Comparison of ENCODE assay signal across 8 cellular contexts in the genomic region with DNA sequence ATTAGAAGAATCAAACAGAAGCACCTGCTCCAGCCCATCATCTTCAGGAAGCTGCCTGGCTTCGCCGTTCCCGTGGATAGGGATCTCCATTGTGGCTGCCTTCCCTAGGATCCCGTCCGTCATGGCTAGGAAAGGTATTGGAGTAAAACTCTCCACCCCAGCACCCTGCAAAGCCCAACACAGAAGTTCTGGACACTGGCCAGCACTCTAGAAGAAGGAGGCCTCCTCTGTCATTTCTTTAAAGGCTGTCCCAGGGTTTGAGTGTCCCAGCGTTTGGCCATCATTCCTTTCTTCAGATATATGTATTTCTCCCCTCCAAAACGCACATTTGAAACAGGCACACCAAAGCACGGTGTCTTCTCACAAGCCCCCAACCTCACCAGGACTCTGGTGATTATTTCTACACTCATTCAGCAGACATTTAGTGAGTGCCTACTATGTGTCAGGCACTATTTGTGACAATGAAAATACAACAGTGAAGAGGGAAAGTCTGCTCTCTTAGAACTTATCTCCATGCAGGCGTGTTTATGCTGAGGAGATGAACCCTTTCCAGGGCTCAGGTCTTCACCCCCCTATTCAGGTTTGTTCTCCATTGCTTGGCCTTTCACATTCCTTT. TPM values are rescaled to one million over a fixed set of nuclear protein-coding genes. Genes with fewer than 3 reads are reported as not detected.
A peak's percentile ranks its signal among the peaks of the same experiment; 100 is the strongest.
DNase-seq lines count a peak whose midpoint lies in the region; ATAC-seq and TF ChIP-seq lines count a peak whose summit lies in the region.

No MANE protein-coding gene starts in this region.

- peak overlapping the region; percentile 99 for H3K4me3 Mint-ChIP-seq in neural crest cell

- no peak for TF ChIP-seq CTCF in C4-2B (conservative IDR thresholded peaks at IDR 0.05)
- TF ChIP-seq CTCF in neural crest cell (conservative IDR thresholded peaks at IDR 0.05): no peak

- H3K27me3 Mint-ChIP-seq in neural crest cell (ENCODE audit: low read depth): no peaks in the 10 kb centered on the region

- H3K9ac ChIP-seq in NT2/D1 (ENCODE audit: insufficient read length, low read depth) (peak overlapping the region; percentile 97), endocrine pancreas (ENCODE audit: control insufficient read depth, insufficient read depth, low read length) (peak overlapping the region; percentile 82)

- H3K4me1 ChIP-seq in NT2/D1 (ENCODE audit: insufficient read depth, insufficient read length): no peaks in the 10 kb centered on the region
- peaks cover 17% of the 10 kb centered on the region for H3K4me1 ChIP-seq in endocrine pancreas (ENCODE audit: control insufficient read depth, insufficient read depth, low read length)

- peaks cover 38% of the 10 kb centered on the region for H3K4me1 Mint-ChIP-seq in neural crest cell

- H3K27me3 ChIP-seq in NT2/D1 (ENCODE audit: insufficient read depth, insufficient read length): no peaks in the 10 kb centered on the region
- H3K27me3 ChIP-seq in endocrine pancreas (ENCODE audit: control insufficient read depth, insufficient read depth, low read length): no peaks in the 10 kb centered on the region

- no peaks in the 10 kb centered on the region for H3K9me3 ChIP-seq in NT2/D1 (ENCODE audit: insufficient read depth, low read length)
- no peaks in the 10 kb centered on the region for H3K9me3 ChIP-seq in endocrine pancreas (ENCODE audit: control insufficient read depth, low read length)

- DNase-seq in NT2/D1 (ENCODE audit: low read depth, low spot score) (no peak), neural crest cell (ENCODE audit: low read depth, low spot score) (no peak), NCI-H1930 (lab: John Stamatoyannopoulos, UW) (no peak), NCI-H2029 (lab: John Stamatoyannopoulos, UW) (no peak)
- DNase-seq in central memory CD4-positive, alpha-beta T cell: no peak

- peaks cover 15% of the 10 kb centered on the region for H3K36me3 Mint-ChIP-seq in neural crest cell (ENCODE audit: low read depth)

- no peak for ATAC-seq in HG03139 (IDR thresholded peaks at IDR 0.05; ENCODE audit: unreplicated experiment)

- H3K27ac ChIP-seq in C4-2B: peak overlapping the region; percentile 83

- H3K36me3 ChIP-seq in NT2/D1 (ENCODE audit: insufficient read depth, insufficient read length, low read length) (peaks cover 80% of the 10 kb centered on the region), endocrine pancreas (ENCODE audit: control insufficient read depth, insufficient read depth, low read length) (no peaks in the 10 kb centered on the region)

- no peaks in the 10 kb centered on the region for H3K9me3 Mint-ChIP-seq in neural crest cell

- peak overlapping the region; percentile 98 for H3K4me3 ChIP-seq in NT2/D1 (ENCODE audit: insufficient read length, low read depth)
- peak overlapping the region; percentile 83 for H3K4me3 ChIP-seq in endocrine pancreas (ENCODE audit: control insufficient read depth, insufficient read depth, low read length)

- peak overlapping the region; percentile 99 for H3K27ac Mint-ChIP-seq in neural crest cell (ENCODE audit: unreplicated experiment)

RNA-seq across cellular contexts. Expression of a gene that starts 0.7 kb away (rescaled TPM):
- total RNA-seq in neural crest cell: 52.4 and 57.1 TPM in 2 replicates

RNA-seq across cellular contexts. Expression of a gene that starts 0.9 kb away (rescaled TPM):
- total RNA-seq in neural crest cell: 43.6 and 47.6 TPM in 2 replicates

RNA-seq across cellular contexts. Expression of a gene that starts 6.7 kb away (rescaled TPM):
- total RNA-seq in neural crest cell: 20.6 and 26.2 TPM in 2 replicates

RNA-seq across cellular contexts. Expression of a gene that starts 16.7 kb away (rescaled TPM):
- total RNA-seq in neural crest cell: 10.2 and 12.6 TPM in 2 replicates

RNA-seq across cellular contexts. Expression of a gene that starts 39.6 kb away (rescaled TPM):
- 4.3 and 6.0 TPM in 2 replicates for total RNA-seq in neural crest cell
